26 cellular contexts compared by ENCODE assay signal in the genomic region with DNA sequence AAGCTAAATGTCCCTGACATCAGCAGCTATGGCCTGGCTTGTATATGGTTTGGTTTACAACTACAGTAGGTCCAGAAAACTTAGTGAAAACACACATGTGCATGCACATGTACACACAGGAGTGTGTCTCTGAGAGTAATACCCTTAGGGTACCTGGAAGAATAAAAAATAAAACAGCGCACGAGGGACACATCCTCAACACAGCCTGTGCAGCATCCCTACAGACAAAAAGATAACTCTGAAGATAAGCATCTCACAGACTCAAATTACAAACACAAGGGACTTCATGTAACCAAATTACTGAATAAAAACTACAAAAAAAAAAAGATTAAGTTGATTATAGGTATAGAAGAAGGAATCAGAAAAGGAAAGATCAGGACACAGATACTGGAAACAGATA.
"Had no signal": no experiment of that assay in that cellular context is flagged by ENCODE, and none has a peak within 500 bp of the region (broad histone marks: within the 10 kb centered on the region; RNA-seq: fewer than 3 reads in every experiment).

No MANE protein-coding gene starts in this region.

- H3K27ac Mint-ChIP-seq: natural killer cell; nephron; neural progenitor cell; stimulated activated effector memory CD8-positive, alpha-beta T cell treated with anti-CD3 and anti-CD28 coated beads, Interleukin-12 subunit alpha, Interleukin-12 subunit beta, amount 100 ng/mL, for 72 hours; stimulated activated naive B cell treated with anti-CD40 and anti-IgM and Interleukin-4, amounts not matched to agents 10 μg/mL and 1 μg/mL and 100 μg/mL, for 72 hours; stimulated activated naive CD8-positive, alpha-beta T cell treated with anti-CD3 and anti-CD28 coated beads, Interleukin-15, Interleukin-2, amounts not matched to agents 100 ng/mL and 50 ng/mL, for 24 hours had no signal

- H2AFZ ChIP-seq: neural progenitor cell had no signal

- H3K4me1 Mint-ChIP-seq: natural killer cell; stimulated activated effector memory CD8-positive, alpha-beta T cell treated with anti-CD3 and anti-CD28 coated beads, Interleukin-12 subunit alpha, Interleukin-12 subunit beta, amount 100 ng/mL, for 72 hours; stimulated activated naive B cell treated with anti-CD40 and anti-IgM and Interleukin-4, amounts not matched to agents 10 μg/mL and 1 μg/mL and 100 μg/mL, for 72 hours had no signal

- H3K4me2 ChIP-seq: neural progenitor cell had no signal

- H3K36me3 Mint-ChIP-seq: natural killer cell; stimulated activated effector memory CD8-positive, alpha-beta T cell treated with anti-CD3 and anti-CD28 coated beads, Interleukin-12 subunit alpha, Interleukin-12 subunit beta, amount 100 ng/mL, for 72 hours had no signal

- H3K27ac ChIP-seq: neural progenitor cell, pancreas, prostate gland, right atrium auricular region, right lobe of liver, sigmoid colon, stomach, thoracic aorta, thyroid gland, tibial nerve, upper lobe of left lung, vagina had no signal

- H3K9me3 Mint-ChIP-seq: natural killer cell; stimulated activated effector memory CD8-positive, alpha-beta T cell treated with anti-CD3 and anti-CD28 coated beads, Interleukin-12 subunit alpha, Interleukin-12 subunit beta, amount 100 ng/mL, for 72 hours; stimulated activated naive B cell treated with anti-CD40 and anti-IgM and Interleukin-4, amounts not matched to agents 10 μg/mL and 1 μg/mL and 100 μg/mL, for 72 hours; stimulated activated naive CD8-positive, alpha-beta T cell treated with anti-CD3 and anti-CD28 coated beads, Interleukin-15, Interleukin-2, amounts not matched to agents 100 ng/mL and 50 ng/mL, for 24 hours had no signal

- ATAC-seq: natural killer cell; pancreas; right lobe of liver; stimulated activated effector memory CD8-positive, alpha-beta T cell treated with anti-CD3 and anti-CD28 coated beads, Interleukin-12 subunit alpha, Interleukin-12 subunit beta, amount 100 ng/mL, for 72 hours; stimulated activated naive B cell treated with anti-CD40 and anti-IgM and Interleukin-4, amounts not matched to agents 10 μg/mL and 1 μg/mL and 100 μg/mL, for 72 hours had no signal

- H3K9me3 ChIP-seq: pancreas, prostate gland, right atrium auricular region, right lobe of liver, sigmoid colon, stomach, thoracic aorta, thyroid gland, tibial nerve, upper lobe of left lung, vagina had no signal

- H3K4me3 Mint-ChIP-seq: natural killer cell; nephron; neural progenitor cell; stimulated activated effector memory CD8-positive, alpha-beta T cell treated with anti-CD3 and anti-CD28 coated beads, Interleukin-12 subunit alpha, Interleukin-12 subunit beta, amount 100 ng/mL, for 72 hours; stimulated activated naive B cell treated with anti-CD40 and anti-IgM and Interleukin-4, amounts not matched to agents 10 μg/mL and 1 μg/mL and 100 μg/mL, for 72 hours; stimulated activated naive CD8-positive, alpha-beta T cell treated with anti-CD3 and anti-CD28 coated beads, Interleukin-15, Interleukin-2, amounts not matched to agents 100 ng/mL and 50 ng/mL, for 24 hours had no signal

- DNase-seq: natural killer cell; occipital lobe; pancreas; retina; right lobe of liver; sigmoid colon; small intestine; stimulated activated CD4-positive, alpha-beta T cell treated with anti-CD3 and anti-CD28 coated beads, Interleukin-15, amount 100 ng/mL, for 24 hours; stimulated activated CD4-positive, alpha-beta T cell treated with anti-CD3 and anti-CD28 coated beads, Interleukin-2, amount 100 ng/mL, for 24 hours; stimulated activated CD4-positive, alpha-beta T cell treated with anti-CD3 and anti-CD28 coated beads, Interleukin-2, amount 100 ng/mL, for 48 hours; stimulated activated CD4-positive, alpha-beta T cell treated with anti-CD3 and anti-CD28 coated beads, Interleukin-4, amount 100 ng/mL, for 24 hours; stimulated activated naive B cell treated with anti-CD40 and anti-IgM and Interleukin-4, amounts not matched to agents 10 μg/mL and 1 μg/mL and 100 μg/mL, for 72 hours; stimulated activated naive CD4-positive, alpha-beta T cell treated with Interleukin-2 at 50 U/mL for 16 hours; stomach; thyroid gland; trophoblast cell; upper lobe of left lung had no signal

- H3K4me1 ChIP-seq: neural progenitor cell, pancreas, prostate gland, right lobe of liver, vagina had no signal

- H3K36me3 ChIP-seq: neural progenitor cell, pancreas, prostate gland, right atrium auricular region, right lobe of liver, sigmoid colon, stomach, thoracic aorta, thyroid gland, tibial nerve, upper lobe of left lung, vagina had no signal

- H3K27me3 Mint-ChIP-seq: stimulated activated naive B cell treated with anti-CD40 and anti-IgM and Interleukin-4, amounts not matched to agents 10 μg/mL and 1 μg/mL and 100 μg/mL, for 72 hours; stimulated activated naive CD8-positive, alpha-beta T cell treated with anti-CD3 and anti-CD28 coated beads, Interleukin-15, Interleukin-2, amounts not matched to agents 100 ng/mL and 50 ng/mL, for 24 hours had no signal

- H3K27me3 ChIP-seq: neural progenitor cell, pancreas, right atrium auricular region, right lobe of liver, sigmoid colon, stomach, thyroid gland, tibial nerve, upper lobe of left lung, vagina had no signal

- H3K9ac ChIP-seq: neural progenitor cell had no signal

- H3K4me3 ChIP-seq: neural progenitor cell, pancreas, prostate gland, right atrium auricular region, right lobe of liver, sigmoid colon, stomach, thoracic aorta, thyroid gland, tibial nerve, upper lobe of left lung, vagina had no signal
